In the genomic region with DNA sequence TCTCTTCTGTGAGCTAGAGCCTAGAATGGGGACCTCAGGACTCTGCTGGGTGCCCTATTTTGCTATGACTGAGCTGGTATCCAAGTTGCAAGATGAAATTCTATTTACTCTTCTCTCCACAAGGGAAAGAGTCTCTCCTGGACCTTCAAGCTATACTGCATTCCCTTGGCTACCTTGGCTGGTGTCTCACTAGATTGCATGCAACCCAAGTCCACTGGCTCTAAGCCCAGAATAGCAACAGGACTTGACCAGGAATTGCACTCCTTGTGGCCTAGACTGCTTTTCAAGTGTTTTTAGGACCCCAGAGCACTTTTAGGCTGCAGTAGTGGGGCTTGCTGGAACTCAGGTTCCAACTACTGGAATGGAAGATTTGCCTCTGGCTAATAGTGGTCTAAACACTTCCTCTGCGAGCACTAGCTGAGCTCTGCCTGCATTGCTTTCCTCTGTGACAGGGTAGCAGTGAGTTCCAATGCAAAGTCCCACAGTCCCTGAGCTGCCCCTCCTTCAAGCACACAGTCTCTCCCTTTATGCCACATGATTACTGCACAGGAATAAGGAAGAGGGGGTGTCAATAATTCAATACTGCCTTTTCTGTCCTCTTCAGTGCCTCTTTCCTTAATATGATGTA, we compare ENCODE assay signal across 15 cellular contexts.
"Had no signal": no experiment of that assay in that cellular context is flagged by ENCODE, and none has a peak within 500 bp of the region (broad histone marks: within the 10 kb centered on the region; RNA-seq: fewer than 3 reads in every experiment).

No MANE protein-coding gene starts in this region.

- H3K27ac ChIP-seq: neural progenitor cell, testis had no signal

- H3K9me3 ChIP-seq: testis had no signal

- H3K9ac ChIP-seq: neural progenitor cell had no signal

- H3K36me3 ChIP-seq: neural progenitor cell had no signal

- FAIRE-seq: bronchial epithelial cell, endometrium had no signal

- H3K27me3 ChIP-seq: neural progenitor cell, testis had no signal

- H3K4me1 ChIP-seq: neural progenitor cell, testis had no signal

- H3K4me2 ChIP-seq: neural progenitor cell had no signal

- H3K4me3 ChIP-seq: neural progenitor cell, testis had no signal

- DNase-seq: activated B cell treated with CpG ODN at 0.5 μM for 24 hours; activated CD4-positive, alpha-beta T cell treated with anti-CD3 and anti-CD28 coated beads for 48 hours; activated CD8-positive, alpha-beta T cell treated with anti-CD3 and anti-CD28 coated beads for 36 hours; activated effector memory CD4-positive, alpha-beta T cell treated with Interleukin-2 at 50 U/mL for 16 hours; activated T-cell treated with anti-CD3 and anti-CD28 coated beads, Interleukin-2, amount 50 U/mL, for 4 hours; amygdala; glutamatergic neuron; midbrain; stimulated activated CD4-positive, alpha-beta T cell treated with anti-CD3 and anti-CD28 coated beads, Interleukin-1b, Interleukin-23, amount 100 ng/mL, for 48 hours; stimulated activated naive CD8-positive, alpha-beta T cell treated with anti-CD3 and anti-CD28 coated beads, Interleukin-15, amount 100 ng/mL, for 72 hours; T-helper 17 cell; testis had no signal

- H2AFZ ChIP-seq: neural progenitor cell had no signal
